In genomic region chrX:36974896-36975295, GRCh38 we compare ENCODE assay signal across 25 cellular contexts. TPM values are rescaled to one million over a fixed set of nuclear protein-coding genes. Genes with fewer than 3 reads are reported as not detected.
"Had no signal": no experiment of that assay in that cellular context is flagged by ENCODE, and none has a peak within 500 bp of the region (broad histone marks: within the 10 kb centered on the region; RNA-seq: fewer than 3 reads in every experiment).

No MANE protein-coding gene starts in this region.

- DNase-seq: activated CD4-positive, alpha-beta T cell treated with anti-CD3 and anti-CD28 coated beads for 1 hour; activated CD4-positive, alpha-beta T cell treated with anti-CD3 and anti-CD28 coated beads, Interleukin-2, amount 50 U/mL, for 1 hour; activated CD8-positive, alpha-beta T cell treated with anti-CD3 and anti-CD28 coated beads for 36 hours; activated naive CD8-positive, alpha-beta T cell treated with anti-CD3 and anti-CD28 coated beads, Interleukin-2, amount 50 U/mL, for 24 hours; activated T-cell treated with anti-CD3 and anti-CD28 coated beads, Interleukin-2, amount 50 U/mL, for 4 hours; dermis blood vessel endothelial cell; effector CD4-positive, alpha-beta T cell; foreskin keratinocyte; heart right ventricle; left cardiac atrium; mammary epithelial cell; stimulated activated CD4-positive, alpha-beta T cell treated with anti-CD3 and anti-CD28 coated beads, Interleukin-12 subunit alpha, Interleukin-12 subunit beta, amount 100 ng/mL, for 4 hours; stimulated activated CD4-positive, alpha-beta T cell treated with anti-CD3 and anti-CD28 coated beads, Interleukin-4, amount 100 ng/mL, for 1 hour; stimulated activated naive CD8-positive, alpha-beta T cell treated with anti-CD3 and anti-CD28 coated beads, Interleukin-15, Interleukin-2, amounts not matched to agents 100 U/mL and 50 U/mL, for 24 hours; trophoblast cell; uterus had no signal

- ATAC-seq: activated CD8-positive, alpha-beta T cell treated with anti-CD3 and anti-CD28 coated beads for 36 hours; activated naive CD8-positive, alpha-beta T cell treated with anti-CD3 and anti-CD28 coated beads, Interleukin-2, amount 50 U/mL, for 24 hours; activated T-cell treated with anti-CD3 and anti-CD28 coated beads, Interleukin-2, amount 50 U/mL, for 4 hours; activated T-helper 17 cell treated with anti-CD3 and anti-CD28 coated beads, Interleukin-2, amount 50 U/mL, for 72 hours; foreskin keratinocyte; heart right ventricle; left cardiac atrium; sciatic nerve; stimulated activated naive CD8-positive, alpha-beta T cell treated with anti-CD3 and anti-CD28 coated beads, Interleukin-15, Interleukin-2, amounts not matched to agents 100 U/mL and 50 U/mL, for 24 hours; WTC11 had no signal

- H3K36me3 ChIP-seq: esophagus muscularis mucosa, heart right ventricle, neutrophil, thoracic aorta, uterus had no signal

- H3K27ac ChIP-seq: esophagus muscularis mucosa, foreskin keratinocyte, heart right ventricle, neutrophil, skin epidermis, thoracic aorta, uterus had no signal

- FAIRE-seq: TTC549 had no signal

- H3K4me1 ChIP-seq: esophagus muscularis mucosa, foreskin keratinocyte, heart right ventricle, uterus had no signal

- H3K9me3 ChIP-seq: esophagus muscularis mucosa, heart right ventricle, neutrophil, thoracic aorta, uterus had no signal

- H3K4me3 ChIP-seq: esophagus muscularis mucosa, heart right ventricle, skin epidermis, thoracic aorta, uterus had no signal

- H3K27me3 ChIP-seq: foreskin keratinocyte, neutrophil, uterus had no signal

RNA-seq across cellular contexts. Expression of gene FAM47C, which starts 33.3 kb away (rescaled TPM):
- polyA plus RNA-seq: foreskin keratinocyte, heart right ventricle, liver, mammary epithelial cell had no signal
